ENCODE assay signal across 1 cellular context in genomic region chr20:62060631-62061541, GRCh38.
TF ChIP-seq lines count a peak whose summit lies in the region.

No MANE protein-coding gene starts in this region.

TF ChIP-seq in HepG2, 621 proteins besides CTCF, POLR2A, EP300 and RAD21 (continued from another document):
- peak; percentile 76; the same call in 1 of the 2 replicates for TF ChIP-seq ZBTB33 (CRISPR knock-in tag; IDR thresholded peaks at IDR 0.05)
- TF ChIP-seq ZNF709 (CRISPR knock-in tag; IDR thresholded peaks at IDR 0.05) = no peak
- no peak for TF ChIP-seq ZNF451 (CRISPR knock-in tag; IDR thresholded peaks at IDR 0.05)
- TF ChIP-seq ZFP36 (IDR thresholded peaks at IDR 0.05; ENCODE audit: borderline replicate concordance, low read depth, low read length, partially characterized antibody) = no peak
- TF ChIP-seq ZNF780A (CRISPR knock-in tag; IDR thresholded peaks at IDR 0.05) = no peak
- no peak for TF ChIP-seq PRPF4 (IDR thresholded peaks at IDR 0.05; ENCODE audit: low read depth, low read length, poor library complexity, severe bottlenecking)
- no peak for TF ChIP-seq ZNF562 (CRISPR knock-in tag; IDR thresholded peaks at IDR 0.05; ENCODE audit: borderline replicate concordance)
- peak; percentile 86 for TF ChIP-seq ZNF629 (CRISPR knock-in tag; conservative IDR thresholded peaks at IDR 0.05)
- TF ChIP-seq SAP130 (CRISPR knock-in tag; IDR thresholded peaks at IDR 0.05; ENCODE audit: low read depth) = 0 out of 2 replicates have a peak, but pooled peaks have one; percentile 21
- TF ChIP-seq ZNF749 (CRISPR knock-in tag; IDR thresholded peaks at IDR 0.05; ENCODE audit: borderline replicate concordance) = no peak
- TF ChIP-seq HOXA3 (CRISPR knock-in tag; IDR thresholded peaks at IDR 0.05) = 0 out of 2 replicates have a peak, but pooled peaks have one; percentile 14
- no peak for TF ChIP-seq MEF2D (CRISPR knock-in tag; IDR thresholded peaks at IDR 0.05)
- TF ChIP-seq TFDP1 (CRISPR knock-in tag; IDR thresholded peaks at IDR 0.05; ENCODE audit: borderline replicate concordance) = no peak
- no peak for TF ChIP-seq RORA (CRISPR knock-in tag; IDR thresholded peaks at IDR 0.05)
TF ChIP-seq in HepG2: peak in this region for 10.
